In genomic region chr4:138330531-138330930, GRCh38 we compare ENCODE assay signal across 14 cellular contexts.
"Had no signal": no experiment of that assay in that cellular context is flagged by ENCODE, and none has a peak within 500 bp of the region (broad histone marks: within the 10 kb centered on the region; RNA-seq: fewer than 3 reads in every experiment).

No MANE protein-coding gene starts in this region.

- FAIRE-seq: islet of Langerhans had no signal

- H2AFZ ChIP-seq: parathyroid adenoma had no signal

- H3K27me3 ChIP-seq: brain microvascular endothelial cell had no signal

- H3K4me3 ChIP-seq: smooth muscle cell had no signal

- H3K4me2 ChIP-seq: smooth muscle cell had no signal

- H3K36me3 ChIP-seq: brain microvascular endothelial cell had no signal

- H3K27ac ChIP-seq: brain microvascular endothelial cell, parathyroid adenoma had no signal

- DNase-seq: activated CD4-positive, alpha-beta T cell treated with anti-CD3 and anti-CD28 coated beads for 4 hours; activated CD8-positive, alpha-beta T cell treated with anti-CD3 and anti-CD28 coated beads for 36 hours; activated effector memory CD4-positive, alpha-beta T cell treated with Interleukin-2 at 50 U/mL for 16 hours; activated naive CD4-positive, alpha-beta T cell treated with anti-CD3 and anti-CD28 coated beads, Interleukin-2, amount 50 U/mL, for 16 hours; activated T-cell treated with anti-CD3 and anti-CD28 coated beads, Interleukin-2, amount 50 U/mL, for 4 hours; amniotic stem cell; brain microvascular endothelial cell; dermis blood vessel endothelial cell; effector memory CD8-positive, alpha-beta T cell; naive thymus-derived CD8-positive, alpha-beta T cell; stimulated activated naive CD8-positive, alpha-beta T cell treated with anti-CD3 and anti-CD28 coated beads, Interleukin-15, amount 100 ng/mL, for 72 hours had no signal

- H3K4me1 ChIP-seq: parathyroid adenoma had no signal

- ATAC-seq: activated CD8-positive, alpha-beta T cell treated with anti-CD3 and anti-CD28 coated beads for 36 hours; activated T-cell treated with anti-CD3 and anti-CD28 coated beads, Interleukin-2, amount 50 U/mL, for 4 hours; effector memory CD8-positive, alpha-beta T cell; naive thymus-derived CD8-positive, alpha-beta T cell; stimulated activated naive CD8-positive, alpha-beta T cell treated with anti-CD3 and anti-CD28 coated beads, Interleukin-15, amount 100 ng/mL, for 72 hours had no signal

- H3K9ac ChIP-seq: parathyroid adenoma had no signal
